21 cellular contexts compared by ENCODE assay signal in genomic region chr2:181320638-181321037, GRCh38.
"Had no signal": no experiment of that assay in that cellular context is flagged by ENCODE, and none has a peak within 500 bp of the region (broad histone marks: within the 10 kb centered on the region; RNA-seq: fewer than 3 reads in every experiment).

No MANE protein-coding gene starts in this region.

- H3K27me3 Mint-ChIP-seq: T-cell had no signal

- DNase-seq: IMR-90, KG1, MV-4-11, NCI-H1048, NCI-H1105, NCI-H1417, NCI-H1436 treated with DMSO at 0.1 percent for 48 hours, NCI-H1694, NCI-H187 treated with DMSO at 0.1 percent for 48 hours, NCI-H2081, NCI-H2107, NCI-H2227 treated with DMSO at 0.1 percent for 48 hours, NCI-H524, NCI-H526 treated with DMSO at 0.1 percent for 48 hours, NCI-H748 treated with DMSO at 0.1 percent for 48 hours, SHP77, SK-N-SH, SW 1271, T-cell had no signal

- H3K4me3 Mint-ChIP-seq: T-cell had no signal

- H3K9me3 ChIP-seq: SK-N-SH had no signal

- H3K27ac ChIP-seq: RWPE1 had no signal

- ATAC-seq: HepG2 had no signal

- FAIRE-seq: HepG2 had no signal

- H3K9me2 ChIP-seq: SK-N-SH had no signal

- H3K4me2 ChIP-seq: SK-N-SH had no signal

- H3K9ac ChIP-seq: SK-N-SH had no signal
